ENCODE assay signal across 1 cellular context in the genomic region with DNA sequence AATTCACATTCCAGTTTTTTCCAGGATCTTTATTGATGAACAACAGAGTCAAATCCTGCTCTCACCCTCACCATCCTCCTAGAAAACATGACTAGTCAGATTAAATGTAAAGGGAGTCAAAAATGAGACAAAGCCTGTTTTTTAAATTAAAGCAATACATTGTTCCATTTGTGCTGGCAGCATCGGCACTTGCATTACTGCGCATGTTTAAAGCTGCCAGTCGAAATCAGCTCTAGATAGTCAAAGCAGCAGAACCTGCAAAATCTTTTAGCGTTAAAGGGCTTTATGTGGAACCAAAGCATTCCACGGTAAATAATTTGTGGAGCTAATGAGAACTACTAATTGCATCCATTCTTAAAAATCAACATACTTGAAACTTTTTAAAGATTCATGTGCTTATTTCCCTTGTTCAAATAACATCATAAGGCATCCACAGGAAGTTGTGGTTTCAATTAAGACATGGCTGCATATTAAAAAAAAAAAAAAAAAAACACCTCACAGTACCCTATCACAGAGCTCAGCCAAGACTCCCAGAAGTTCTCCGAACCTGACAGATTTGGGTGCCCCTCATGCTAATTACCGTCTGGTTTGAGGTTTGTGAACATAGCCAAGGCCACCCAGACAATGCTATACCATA.
TF ChIP-seq lines count a peak whose summit lies in the region.

No MANE protein-coding gene starts in this region.

TF ChIP-seq in WTC11, 78 proteins besides CTCF, POLR2A, EP300 and RAD21 (continued from another document):
- TF ChIP-seq, protein P1, sequence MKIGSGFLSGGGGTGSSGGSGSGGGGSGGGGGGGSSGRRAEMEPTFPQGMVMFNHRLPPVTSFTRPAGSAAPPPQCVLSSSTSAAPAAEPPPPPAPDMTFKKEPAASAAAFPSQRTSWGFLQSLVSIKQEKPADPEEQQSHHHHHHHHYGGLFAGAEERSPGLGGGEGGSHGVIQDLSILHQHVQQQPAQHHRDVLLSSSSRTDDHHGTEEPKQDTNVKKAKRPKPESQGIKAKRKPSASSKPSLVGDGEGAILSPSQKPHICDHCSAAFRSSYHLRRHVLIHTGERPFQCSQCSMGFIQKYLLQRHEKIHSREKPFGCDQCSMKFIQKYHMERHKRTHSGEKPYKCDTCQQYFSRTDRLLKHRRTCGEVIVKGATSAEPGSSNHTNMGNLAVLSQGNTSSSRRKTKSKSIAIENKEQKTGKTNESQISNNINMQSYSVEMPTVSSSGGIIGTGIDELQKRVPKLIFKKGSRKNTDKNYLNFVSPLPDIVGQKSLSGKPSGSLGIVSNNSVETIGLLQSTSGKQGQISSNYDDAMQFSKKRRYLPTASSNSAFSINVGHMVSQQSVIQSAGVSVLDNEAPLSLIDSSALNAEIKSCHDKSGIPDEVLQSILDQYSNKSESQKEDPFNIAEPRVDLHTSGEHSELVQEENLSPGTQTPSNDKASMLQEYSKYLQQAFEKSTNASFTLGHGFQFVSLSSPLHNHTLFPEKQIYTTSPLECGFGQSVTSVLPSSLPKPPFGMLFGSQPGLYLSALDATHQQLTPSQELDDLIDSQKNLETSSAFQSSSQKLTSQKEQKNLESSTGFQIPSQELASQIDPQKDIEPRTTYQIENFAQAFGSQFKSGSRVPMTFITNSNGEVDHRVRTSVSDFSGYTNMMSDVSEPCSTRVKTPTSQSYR (CRISPR knock-in tag; IDR thresholded peaks at IDR 0.05) = no peak
- TF ChIP-seq SMAD4 (CRISPR knock-in tag; IDR thresholded peaks at IDR 0.05) = no peak
- TF ChIP-seq, protein P2, sequence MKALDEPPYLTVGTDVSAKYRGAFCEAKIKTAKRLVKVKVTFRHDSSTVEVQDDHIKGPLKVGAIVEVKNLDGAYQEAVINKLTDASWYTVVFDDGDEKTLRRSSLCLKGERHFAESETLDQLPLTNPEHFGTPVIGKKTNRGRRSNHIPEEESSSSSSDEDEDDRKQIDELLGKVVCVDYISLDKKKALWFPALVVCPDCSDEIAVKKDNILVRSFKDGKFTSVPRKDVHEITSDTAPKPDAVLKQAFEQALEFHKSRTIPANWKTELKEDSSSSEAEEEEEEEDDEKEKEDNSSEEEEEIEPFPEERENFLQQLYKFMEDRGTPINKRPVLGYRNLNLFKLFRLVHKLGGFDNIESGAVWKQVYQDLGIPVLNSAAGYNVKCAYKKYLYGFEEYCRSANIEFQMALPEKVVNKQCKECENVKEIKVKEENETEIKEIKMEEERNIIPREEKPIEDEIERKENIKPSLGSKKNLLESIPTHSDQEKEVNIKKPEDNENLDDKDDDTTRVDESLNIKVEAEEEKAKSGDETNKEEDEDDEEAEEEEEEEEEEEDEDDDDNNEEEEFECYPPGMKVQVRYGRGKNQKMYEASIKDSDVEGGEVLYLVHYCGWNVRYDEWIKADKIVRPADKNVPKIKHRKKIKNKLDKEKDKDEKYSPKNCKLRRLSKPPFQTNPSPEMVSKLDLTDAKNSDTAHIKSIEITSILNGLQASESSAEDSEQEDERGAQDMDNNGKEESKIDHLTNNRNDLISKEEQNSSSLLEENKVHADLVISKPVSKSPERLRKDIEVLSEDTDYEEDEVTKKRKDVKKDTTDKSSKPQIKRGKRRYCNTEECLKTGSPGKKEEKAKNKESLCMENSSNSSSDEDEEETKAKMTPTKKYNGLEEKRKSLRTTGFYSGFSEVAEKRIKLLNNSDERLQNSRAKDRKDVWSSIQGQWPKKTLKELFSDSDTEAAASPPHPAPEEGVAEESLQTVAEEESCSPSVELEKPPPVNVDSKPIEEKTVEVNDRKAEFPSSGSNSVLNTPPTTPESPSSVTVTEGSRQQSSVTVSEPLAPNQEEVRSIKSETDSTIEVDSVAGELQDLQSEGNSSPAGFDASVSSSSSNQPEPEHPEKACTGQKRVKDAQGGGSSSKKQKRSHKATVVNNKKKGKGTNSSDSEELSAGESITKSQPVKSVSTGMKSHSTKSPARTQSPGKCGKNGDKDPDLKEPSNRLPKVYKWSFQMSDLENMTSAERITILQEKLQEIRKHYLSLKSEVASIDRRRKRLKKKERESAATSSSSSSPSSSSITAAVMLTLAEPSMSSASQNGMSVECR (CRISPR knock-in tag; IDR thresholded peaks at IDR 0.05; ENCODE audit: borderline replicate concordance) = no peak
